8 cellular contexts compared by ENCODE assay signal in the genomic region with DNA sequence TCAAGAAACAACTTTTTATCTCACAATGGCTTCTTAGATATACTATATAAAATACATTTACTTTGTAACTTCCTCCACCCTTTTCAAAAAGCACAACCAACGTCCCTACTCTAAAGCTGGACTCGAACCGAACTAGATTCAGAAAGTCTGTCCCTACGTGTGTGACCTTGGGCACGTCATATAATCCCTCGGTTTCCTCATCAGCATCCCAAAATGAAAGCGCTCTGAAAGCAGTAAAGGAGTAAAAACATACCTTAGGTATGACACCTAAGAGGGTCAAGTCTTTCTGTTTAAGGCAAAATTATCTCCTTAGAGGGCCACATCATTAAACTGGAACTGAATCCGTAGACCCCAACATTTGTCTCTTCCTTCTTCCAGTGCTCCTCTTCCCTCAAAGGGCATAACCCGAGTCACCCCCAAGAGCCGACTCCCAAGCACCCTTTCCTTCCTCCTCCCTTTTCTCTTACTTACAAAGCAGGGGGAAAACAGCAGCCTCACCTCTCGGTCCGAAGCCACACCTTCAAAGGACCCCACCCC. TPM values are rescaled to one million over a fixed set of nuclear protein-coding genes. Genes with fewer than 3 reads are reported as not detected.
DNase-seq lines count a peak whose midpoint lies in the region; ATAC-seq, FAIRE-seq and TF ChIP-seq lines count a peak whose summit lies in the region.

No MANE protein-coding gene starts in this region.

- H3K27ac Mint-ChIP-seq in activated naive CD4-positive, alpha-beta T cell treated with anti-CD3 and anti-CD28 coated beads for 36 hours = no peak overlapping the region

- TF ChIP-seq POLR2A in transverse colon (IDR thresholded peaks at IDR 0.05) = no peak

- no peaks in the 10 kb centered on the region for H3K9me3 Mint-ChIP-seq in activated naive CD4-positive, alpha-beta T cell treated with anti-CD3 and anti-CD28 coated beads for 36 hours

- intact Hi-C loops in activated naive CD4-positive, alpha-beta T cell treated with anti-CD3 and anti-CD28 coated beads for 36 hours (cut with micrococcal nuclease) = loop anchor here (2.0 kb wide), 3 partner anchors 111 to 1927 kb away; no protein-coding TSS in a partner anchor
- intact Hi-C loops in transverse colon (cut with DNase I; ENCODE audit: low total_unique reads) = no loop called here

- peaks cover 41% of the 10 kb centered on the region for H3K4me1 Mint-ChIP-seq in activated naive CD4-positive, alpha-beta T cell treated with anti-CD3 and anti-CD28 coated beads for 36 hours (ENCODE audit: low read depth)

- dilution Hi-C loops in keratinocyte (cut with MboI; ENCODE audit: extremely low pct_ligation_motif_present, low sequenced_read_pairs) = no loop called here

- H3K27ac ChIP-seq in keratinocyte (ENCODE audit: control insufficient read depth, insufficient read depth, low read length) (peak overlapping the region; percentile 91), transverse colon (peak overlapping the region; percentile 94 to 97 (median 95))

- H3K79me2 ChIP-seq in keratinocyte (ENCODE audit: control insufficient read depth, insufficient read depth, low read length) = peaks cover 55% of the 10 kb centered on the region

- peak overlapping the region; percentile 89 for H3K9ac ChIP-seq in keratinocyte (ENCODE audit: control insufficient read depth, extremely low read depth, insufficient read depth, low read length)

- no peak overlapping the region for H3K4me3 Mint-ChIP-seq in activated naive CD4-positive, alpha-beta T cell treated with anti-CD3 and anti-CD28 coated beads for 36 hours

- no peaks in the 10 kb centered on the region for H3K27me3 Mint-ChIP-seq in activated naive CD4-positive, alpha-beta T cell treated with anti-CD3 and anti-CD28 coated beads for 36 hours (ENCODE audit: low read depth)

- no peaks in the 10 kb centered on the region for H3K27me3 ChIP-seq in keratinocyte (ENCODE audit: control insufficient read depth, extremely low read depth, insufficient read depth, low read length)
- no peaks in the 10 kb centered on the region for H3K27me3 ChIP-seq in transverse colon

- FAIRE-seq in keratinocyte (lab: Jason Lieb, UNC) = no peak

- H4K20me1 ChIP-seq in keratinocyte (ENCODE audit: control insufficient read depth, extremely low read depth, insufficient read depth, low read length) = peaks cover 5% of the 10 kb centered on the region

- no peak for TF ChIP-seq EP300 in transverse colon (IDR thresholded peaks at IDR 0.05; ENCODE audit: low read depth)

- CTCF ChIA-PET in activated naive CD4-positive, alpha-beta T cell treated with anti-CD3 and anti-CD28 coated beads for 36 hours (lab: Charles Lee) = no interaction called here

- peak overlapping the region; percentile 95 for H2AFZ ChIP-seq in keratinocyte (ENCODE audit: control insufficient read depth, low read length)

- peak; percentile 25 for DNase-seq in activated naive CD4-positive, alpha-beta T cell treated with anti-CD3 and anti-CD28 coated beads for 36 hours
- DNase-seq in activated naive CD4-positive, alpha-beta T cell treated with anti-CD3 and anti-CD28 coated beads, Interleukin-2, amount 50 U/mL, for 16 hours = no peak
- DNase-seq in keratinocyte (ENCODE audit: low read depth, low spot score) = no peak
- no peak for DNase-seq in transverse colon
- no peak for DNase-seq in effector CD8-positive, alpha-beta T cell (lab: John Stamatoyannopoulos, UW)

- H3K36me3 ChIP-seq in keratinocyte (ENCODE audit: control insufficient read depth in 2 of 2, extremely low read depth in 1 of 2, insufficient read depth in 2 of 2, low read length in 2 of 2) = peaks cover 0 to 5% of the 10 kb centered on the region in 2 experiments
- H3K36me3 ChIP-seq in transverse colon = no peaks in the 10 kb centered on the region

- H3K36me3 Mint-ChIP-seq in activated naive CD4-positive, alpha-beta T cell treated with anti-CD3 and anti-CD28 coated beads for 36 hours (ENCODE audit: low read depth) = peaks cover 2% of the 10 kb centered on the region

- TF ChIP-seq CTCF in WI38 (IDR thresholded peaks at IDR 0.05; ENCODE audit: low read depth, low read length) (no peak), keratinocyte (optimal IDR thresholded peaks at IDR 0.05 in 1 of 3, IDR thresholded peaks at IDR 0.05 in 1 of 3, conservative IDR thresholded peaks at IDR 0.05 in 1 of 3; ENCODE audit: extremely low read depth in 1 of 3, insufficient read depth in 2 of 3, low read length in 3 of 3) (no peak), transverse colon (IDR thresholded peaks at IDR 0.05) (no peak)

- no peaks in the 10 kb centered on the region for H3K9me3 ChIP-seq in keratinocyte (ENCODE audit: control insufficient read depth, low read depth, low read length)
- H3K9me3 ChIP-seq in transverse colon = no peaks in the 10 kb centered on the region

- H3K4me3 ChIP-seq in WI38 (ENCODE audit: low read depth, low read length) (peak overlapping the region; percentile 80), keratinocyte (ENCODE audit: control insufficient read depth in 2 of 3, extremely low read depth in 1 of 3, insufficient read depth in 2 of 3, low read depth in 1 of 3, low read length in 3 of 3) (peak overlapping the region; percentile 84 to 96 (median 96)), transverse colon (peak overlapping the region; percentile 60 to 85 (median 80))

- peaks cover 15% of the 10 kb centered on the region for H3K4me1 ChIP-seq in keratinocyte (ENCODE audit: control insufficient read depth, extremely low read depth, insufficient read depth, low read length)
- H3K4me1 ChIP-seq in transverse colon = peaks cover 6 to 40% (median 20%) of the 10 kb centered on the region in 4 donors

- peak overlapping the region; percentile 79 for H3K4me2 ChIP-seq in keratinocyte (ENCODE audit: control insufficient read depth, extremely low read depth, insufficient read depth, low read depth, low read length)

- peaks cover 4% of the 10 kb centered on the region for H3K9me1 ChIP-seq in keratinocyte (ENCODE audit: control insufficient read depth, extremely low read depth, insufficient read depth, low read length)

- ATAC-seq in HG03135 (IDR thresholded peaks at IDR 0.05; ENCODE audit: unreplicated experiment) (no peak), GM19324 (IDR thresholded peaks at IDR 0.05; ENCODE audit: low FRiP score, unreplicated experiment) (no peak)

- in situ Hi-C loops in transverse colon (cut with MboI; ENCODE audit: low pct_ligation_motif_present in 1 of 4, low pct_unique_long_range_greater_than_20kb in 1 of 4, low sequenced_read_pairs in 3 of 4) = no loop called here

- 0% methylated on average over 3 to 12 of the region's 12 CpGs for whole genome bisulfite sequencing in transverse colon (ENCODE audit: low coverage in 1 of 2), 2 donors

RNA-seq across cellular contexts. Expression of a gene that starts 0.7 kb away (rescaled TPM):
- 10 to 100 TPM; 46.6 to 55.7 TPM for total RNA-seq in activated naive CD4-positive, alpha-beta T cell treated with anti-CD3 and anti-CD28 coated beads for 36 hours
- 66.7 to 131 TPM (median 79.3 TPM) in 3 replicates for polyA plus RNA-seq in keratinocyte
- 114 TPM for polyA plus RNA-seq in keratinocyte (2011; ENCODE audit: low read depth)
- polyA plus RNA-seq in keratinocyte (2011; cell fraction: cytosol; rRNA removed) = 72.9 and 151 TPM in 2 replicates
- 55.9 and 81.8 TPM in 2 replicates for polyA plus RNA-seq in keratinocyte (2011; cell fraction: nucleus; rRNA removed)
- 72.7 and 74.3 TPM in 2 replicates for polyA plus RNA-seq in keratinocyte (2012; ENCODE audit: low replicate concordance)
- 6.4 to 65.9 TPM (median 16.3 TPM) in 3 replicates for polyA minus RNA-seq in keratinocyte
- polyA minus RNA-seq in keratinocyte (2011; cell fraction: cytosol; rRNA and poly(A)+ RNA removed) = 33.8 TPM
- 27.2 and 58.2 TPM in 2 replicates for polyA minus RNA-seq in keratinocyte (2011; cell fraction: nucleus; rRNA and poly(A)+ RNA removed)
- 10 to 100 TPM; 32.0 to 99.6 (median 89.0) TPM for total RNA-seq in transverse colon

RNA-seq across cellular contexts. Expression of a gene that starts 1.5 kb away (rescaled TPM):
- total RNA-seq in activated naive CD4-positive, alpha-beta T cell treated with anti-CD3 and anti-CD28 coated beads for 36 hours = under 1 TPM; 0.76 to 0.99 TPM
- polyA plus RNA-seq in keratinocyte = 2.2 to 5.5 TPM (median 4.2 TPM) in 3 replicates
- polyA plus RNA-seq in keratinocyte (2011; ENCODE audit: low read depth) = 1.2 TPM
- polyA plus RNA-seq in keratinocyte (2011; cell fraction: cytosol; rRNA removed) = 1.3 and 3.9 TPM in 2 replicates
- 5.7 and 11.1 TPM in 2 replicates for polyA plus RNA-seq in keratinocyte (2011; cell fraction: nucleus; rRNA removed)
- polyA plus RNA-seq in keratinocyte (2012; ENCODE audit: low replicate concordance) = 2.5 and 2.7 TPM in 2 replicates
- 1.5 to 2.3 TPM in 2 of 3 replicates, not detected in the other for polyA minus RNA-seq in keratinocyte
- polyA minus RNA-seq in keratinocyte (2011; cell fraction: cytosol; rRNA and poly(A)+ RNA removed) = 3.1 TPM
- polyA minus RNA-seq in keratinocyte (2011; cell fraction: nucleus; rRNA and poly(A)+ RNA removed) = 5.1 and 7.3 TPM in 2 replicates
- total RNA-seq in transverse colon = 1 to 10 TPM in 1 of 4 donors, under 1 TPM in 1, not detected in 2; 0.79 to 1.5 TPM
